ENCODE assay signal across 1 cellular context in genomic region chr10:99520040-99520803, GRCh38.
TF ChIP-seq lines count a peak whose summit lies in the region.

No MANE protein-coding gene starts in this region.

TF ChIP-seq in HEK293, 187 proteins besides CTCF, POLR2A, EP300 and RAD21 (continued from another document and continues in another):
- TF ChIP-seq ZNF623 (tag by site-specific recombination; IDR thresholded peaks at IDR 0.05) (no peak), ZXDB (tag by site-specific recombination; IDR thresholded peaks at IDR 0.05) (peak; percentile 100), KLF7 (tag by site-specific recombination; IDR thresholded peaks at IDR 0.05; ENCODE audit: borderline replicate concordance) (peak; percentile 98), ZNF624 (tag by site-specific recombination; IDR thresholded peaks at IDR 0.05) (no peak), ZNF654 (tag by site-specific recombination; IDR thresholded peaks at IDR 0.05; ENCODE audit: low read depth) (0 out of 2 replicates have a peak, but pooled peaks have one; percentile 7), ZNF302 (tag by site-specific recombination; IDR thresholded peaks at IDR 0.05; ENCODE audit: low read depth) (no peak), ZNF112 (tag by site-specific recombination; IDR thresholded peaks at IDR 0.05) (no peak), HOXA7 (CRISPR knock-in tag; IDR thresholded peaks at IDR 0.05; ENCODE audit: borderline replicate concordance) (no peak), ZNF549 (tag by site-specific recombination; IDR thresholded peaks at IDR 0.05) (no peak), ZNF473 (tag by site-specific recombination; IDR thresholded peaks at IDR 0.05) (no peak), ZNF19 (tag by site-specific recombination; IDR thresholded peaks at IDR 0.05; ENCODE audit: low read depth) (no peak), ZNF596 (tag by site-specific recombination; IDR thresholded peaks at IDR 0.05) (peak; percentile 75; the same call in 1 of the 2 replicates), ZNF629 (tag by site-specific recombination; IDR thresholded peaks at IDR 0.05) (peak; percentile 82), ZNF48 (tag by site-specific recombination; IDR thresholded peaks at IDR 0.05) (no peak), ZFHX2 (tag by site-specific recombination; conservative IDR thresholded peaks at IDR 0.05) (peak; percentile 68), ZNF776 (tag by site-specific recombination; IDR thresholded peaks at IDR 0.05; ENCODE audit: borderline replicate concordance) (no peak), ZNF704 (tag by site-specific recombination; IDR thresholded peaks at IDR 0.05) (no peak), ZNF571 (tag by site-specific recombination; IDR thresholded peaks at IDR 0.05) (no peak), ZNF658 (tag by site-specific recombination; IDR thresholded peaks at IDR 0.05) (no peak), KLF16 (tag by site-specific recombination; IDR thresholded peaks at IDR 0.05) (peak; percentile 85), ZNF2 (tag by site-specific recombination; IDR thresholded peaks at IDR 0.05) (peak; percentile 82; the same call in 1 of the 2 replicates), ZNF830 (tag by site-specific recombination; IDR thresholded peaks at IDR 0.05; ENCODE audit: low read depth) (no peak), ZNF121 (tag by site-specific recombination; IDR thresholded peaks at IDR 0.05) (peak; percentile 40; the same call in 1 of the 2 replicates), ZNF157 (tag by site-specific recombination; IDR thresholded peaks at IDR 0.05) (no peak), HOXD13 (CRISPR knock-in tag; IDR thresholded peaks at IDR 0.05; ENCODE audit: borderline replicate concordance) (peak; percentile 88; the same call in 1 of the 2 replicates), KLF8 (tag by site-specific recombination; IDR thresholded peaks at IDR 0.05) (peak; percentile 77), ZNF362 (tag by site-specific recombination; IDR thresholded peaks at IDR 0.05) (no peak), ZNF18 (tag by site-specific recombination; IDR thresholded peaks at IDR 0.05) (peak; percentile 89), ZSCAN18 (tag by site-specific recombination; IDR thresholded peaks at IDR 0.05) (no peak), ZNF558 (tag by site-specific recombination; IDR thresholded peaks at IDR 0.05) (peak; percentile 33; the same call in 1 of the 2 replicates), ZNF202 (tag by site-specific recombination; IDR thresholded peaks at IDR 0.05; ENCODE audit: borderline replicate concordance) (no peak), ZNF548 (tag by site-specific recombination; IDR thresholded peaks at IDR 0.05) (no peak), ZNF132 (tag by site-specific recombination; IDR thresholded peaks at IDR 0.05; ENCODE audit: borderline replicate concordance) (no peak), ZBTB20 (tag by site-specific recombination; IDR thresholded peaks at IDR 0.05) (peak; percentile 78), ZBTB26 (tag by site-specific recombination; optimal IDR thresholded peaks at IDR 0.05) (peak; percentile 68), ZBTB6 (tag by site-specific recombination; IDR thresholded peaks at IDR 0.05) (peak; percentile 98), HOXC10 (CRISPR knock-in tag; IDR thresholded peaks at IDR 0.05) (no peak), ZNF626 (tag by site-specific recombination; IDR thresholded peaks at IDR 0.05) (no peak)
- TF ChIP-seq, protein P1, sequence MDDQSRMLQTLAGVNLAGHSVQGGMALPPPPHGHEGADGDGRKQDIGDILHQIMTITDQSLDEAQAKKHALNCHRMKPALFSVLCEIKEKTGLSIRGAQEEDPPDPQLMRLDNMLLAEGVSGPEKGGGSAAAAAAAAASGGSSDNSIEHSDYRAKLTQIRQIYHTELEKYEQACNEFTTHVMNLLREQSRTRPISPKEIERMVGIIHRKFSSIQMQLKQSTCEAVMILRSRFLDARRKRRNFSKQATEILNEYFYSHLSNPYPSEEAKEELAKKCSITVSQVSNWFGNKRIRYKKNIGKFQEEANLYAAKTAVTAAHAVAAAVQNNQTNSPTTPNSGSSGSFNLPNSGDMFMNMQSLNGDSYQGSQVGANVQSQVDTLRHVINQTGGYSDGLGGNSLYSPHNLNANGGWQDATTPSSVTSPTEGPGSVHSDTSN (CRISPR knock-in tag; IDR thresholded peaks at IDR 0.05) = no peak
- TF ChIP-seq, protein P2, sequence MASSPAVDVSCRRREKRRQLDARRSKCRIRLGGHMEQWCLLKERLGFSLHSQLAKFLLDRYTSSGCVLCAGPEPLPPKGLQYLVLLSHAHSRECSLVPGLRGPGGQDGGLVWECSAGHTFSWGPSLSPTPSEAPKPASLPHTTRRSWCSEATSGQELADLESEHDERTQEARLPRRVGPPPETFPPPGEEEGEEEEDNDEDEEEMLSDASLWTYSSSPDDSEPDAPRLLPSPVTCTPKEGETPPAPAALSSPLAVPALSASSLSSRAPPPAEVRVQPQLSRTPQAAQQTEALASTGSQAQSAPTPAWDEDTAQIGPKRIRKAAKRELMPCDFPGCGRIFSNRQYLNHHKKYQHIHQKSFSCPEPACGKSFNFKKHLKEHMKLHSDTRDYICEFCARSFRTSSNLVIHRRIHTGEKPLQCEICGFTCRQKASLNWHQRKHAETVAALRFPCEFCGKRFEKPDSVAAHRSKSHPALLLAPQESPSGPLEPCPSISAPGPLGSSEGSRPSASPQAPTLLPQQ (tag by site-specific recombination; IDR thresholded peaks at IDR 0.05) = peak; percentile 83
- TF ChIP-seq, protein P3, sequence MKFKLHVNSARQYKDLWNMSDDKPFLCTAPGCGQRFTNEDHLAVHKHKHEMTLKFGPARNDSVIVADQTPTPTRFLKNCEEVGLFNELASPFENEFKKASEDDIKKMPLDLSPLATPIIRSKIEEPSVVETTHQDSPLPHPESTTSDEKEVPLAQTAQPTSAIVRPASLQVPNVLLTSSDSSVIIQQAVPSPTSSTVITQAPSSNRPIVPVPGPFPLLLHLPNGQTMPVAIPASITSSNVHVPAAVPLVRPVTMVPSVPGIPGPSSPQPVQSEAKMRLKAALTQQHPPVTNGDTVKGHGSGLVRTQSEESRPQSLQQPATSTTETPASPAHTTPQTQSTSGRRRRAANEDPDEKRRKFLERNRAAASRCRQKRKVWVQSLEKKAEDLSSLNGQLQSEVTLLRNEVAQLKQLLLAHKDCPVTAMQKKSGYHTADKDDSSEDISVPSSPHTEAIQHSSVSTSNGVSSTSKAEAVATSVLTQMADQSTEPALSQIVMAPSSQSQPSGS (tag by site-specific recombination; IDR thresholded peaks at IDR 0.05; ENCODE audit: low read depth) = peak; percentile 20; the same call in 1 of the 2 replicates
- TF ChIP-seq, protein P4, sequence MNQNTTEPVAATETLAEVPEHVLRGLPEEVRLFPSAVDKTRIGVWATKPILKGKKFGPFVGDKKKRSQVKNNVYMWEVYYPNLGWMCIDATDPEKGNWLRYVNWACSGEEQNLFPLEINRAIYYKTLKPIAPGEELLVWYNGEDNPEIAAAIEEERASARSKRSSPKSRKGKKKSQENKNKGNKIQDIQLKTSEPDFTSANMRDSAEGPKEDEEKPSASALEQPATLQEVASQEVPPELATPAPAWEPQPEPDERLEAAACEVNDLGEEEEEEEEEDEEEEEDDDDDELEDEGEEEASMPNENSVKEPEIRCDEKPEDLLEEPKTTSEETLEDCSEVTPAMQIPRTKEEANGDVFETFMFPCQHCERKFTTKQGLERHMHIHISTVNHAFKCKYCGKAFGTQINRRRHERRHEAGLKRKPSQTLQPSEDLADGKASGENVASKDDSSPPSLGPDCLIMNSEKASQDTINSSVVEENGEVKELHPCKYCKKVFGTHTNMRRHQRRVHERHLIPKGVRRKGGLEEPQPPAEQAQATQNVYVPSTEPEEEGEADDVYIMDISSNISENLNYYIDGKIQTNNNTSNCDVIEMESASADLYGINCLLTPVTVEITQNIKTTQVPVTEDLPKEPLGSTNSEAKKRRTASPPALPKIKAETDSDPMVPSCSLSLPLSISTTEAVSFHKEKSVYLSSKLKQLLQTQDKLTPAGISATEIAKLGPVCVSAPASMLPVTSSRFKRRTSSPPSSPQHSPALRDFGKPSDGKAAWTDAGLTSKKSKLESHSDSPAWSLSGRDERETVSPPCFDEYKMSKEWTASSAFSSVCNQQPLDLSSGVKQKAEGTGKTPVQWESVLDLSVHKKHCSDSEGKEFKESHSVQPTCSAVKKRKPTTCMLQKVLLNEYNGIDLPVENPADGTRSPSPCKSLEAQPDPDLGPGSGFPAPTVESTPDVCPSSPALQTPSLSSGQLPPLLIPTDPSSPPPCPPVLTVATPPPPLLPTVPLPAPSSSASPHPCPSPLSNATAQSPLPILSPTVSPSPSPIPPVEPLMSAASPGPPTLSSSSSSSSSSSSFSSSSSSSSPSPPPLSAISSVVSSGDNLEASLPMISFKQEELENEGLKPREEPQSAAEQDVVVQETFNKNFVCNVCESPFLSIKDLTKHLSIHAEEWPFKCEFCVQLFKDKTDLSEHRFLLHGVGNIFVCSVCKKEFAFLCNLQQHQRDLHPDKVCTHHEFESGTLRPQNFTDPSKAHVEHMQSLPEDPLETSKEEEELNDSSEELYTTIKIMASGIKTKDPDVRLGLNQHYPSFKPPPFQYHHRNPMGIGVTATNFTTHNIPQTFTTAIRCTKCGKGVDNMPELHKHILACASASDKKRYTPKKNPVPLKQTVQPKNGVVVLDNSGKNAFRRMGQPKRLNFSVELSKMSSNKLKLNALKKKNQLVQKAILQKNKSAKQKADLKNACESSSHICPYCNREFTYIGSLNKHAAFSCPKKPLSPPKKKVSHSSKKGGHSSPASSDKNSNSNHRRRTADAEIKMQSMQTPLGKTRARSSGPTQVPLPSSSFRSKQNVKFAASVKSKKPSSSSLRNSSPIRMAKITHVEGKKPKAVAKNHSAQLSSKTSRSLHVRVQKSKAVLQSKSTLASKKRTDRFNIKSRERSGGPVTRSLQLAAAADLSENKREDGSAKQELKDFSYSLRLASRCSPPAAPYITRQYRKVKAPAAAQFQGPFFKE (tag by site-specific recombination; IDR thresholded peaks at IDR 0.05; ENCODE audit: borderline replicate concordance) = no peak
- TF ChIP-seq, protein P5, sequence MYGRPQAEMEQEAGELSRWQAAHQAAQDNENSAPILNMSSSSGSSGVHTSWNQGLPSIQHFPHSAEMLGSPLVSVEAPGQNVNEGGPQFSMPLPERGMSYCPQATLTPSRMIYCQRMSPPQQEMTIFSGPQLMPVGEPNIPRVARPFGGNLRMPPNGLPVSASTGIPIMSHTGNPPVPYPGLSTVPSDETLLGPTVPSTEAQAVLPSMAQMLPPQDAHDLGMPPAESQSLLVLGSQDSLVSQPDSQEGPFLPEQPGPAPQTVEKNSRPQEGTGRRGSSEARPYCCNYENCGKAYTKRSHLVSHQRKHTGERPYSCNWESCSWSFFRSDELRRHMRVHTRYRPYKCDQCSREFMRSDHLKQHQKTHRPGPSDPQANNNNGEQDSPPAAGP (tag by site-specific recombination; IDR thresholded peaks at IDR 0.05) = peak; percentile 99
